8 cellular contexts compared by ENCODE assay signal in the genomic region with DNA sequence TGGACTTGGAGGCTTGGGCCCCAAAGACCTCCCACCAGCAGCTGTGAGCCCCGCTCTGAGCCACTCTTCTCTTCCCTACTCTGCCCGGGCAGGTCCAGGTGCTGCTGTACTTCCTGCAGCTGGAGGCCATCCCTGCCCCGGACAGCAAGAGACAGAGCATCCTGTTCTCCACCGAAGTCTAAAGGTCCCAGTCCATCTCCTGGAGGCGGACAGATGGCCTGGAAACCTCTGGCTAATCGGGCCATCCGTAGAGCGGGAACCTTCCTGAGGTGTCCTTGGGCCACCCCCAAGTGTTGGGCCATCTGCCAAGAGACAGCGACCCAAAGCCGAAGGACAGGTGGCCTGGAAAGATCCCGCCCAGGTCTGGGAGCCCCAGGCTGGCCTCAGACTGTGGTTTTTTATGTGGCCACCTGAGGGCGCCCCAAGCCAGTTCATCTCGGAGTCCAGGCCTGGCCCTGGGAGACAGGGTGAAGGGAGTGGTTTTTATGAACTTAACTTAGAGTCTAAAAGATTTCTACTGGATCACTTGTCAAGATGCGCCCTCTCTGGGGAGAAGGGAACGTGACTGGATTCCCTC.
DNase-seq lines count a peak whose midpoint lies in the region; ATAC-seq and TF ChIP-seq lines count a peak whose summit lies in the region.

No MANE protein-coding gene starts in this region.

- peak; percentile 63 for TF ChIP-seq CTCF in OCI-LY3 (IDR thresholded peaks at IDR 0.05; ENCODE audit: low read depth, low read length)

- H2BK12ac ChIP-seq in trophoblast cell (ENCODE audit: low read length) = no peak overlapping the region

- no peak overlapping the region for H3K27ac ChIP-seq in OCI-LY3 (ENCODE audit: low read length)
- H3K27ac ChIP-seq in trophoblast cell (ENCODE audit: low read depth, low read length) = no peak overlapping the region

- no peak overlapping the region for H3K23ac ChIP-seq in trophoblast cell (ENCODE audit: low read length)

- no peaks in the 10 kb centered on the region for H4K20me1 ChIP-seq in OCI-LY3 (ENCODE audit: insufficient read depth, low read length)

- H2AFZ ChIP-seq in OCI-LY3 (ENCODE audit: low read depth, low read length) (no peak overlapping the region), trophoblast cell (ENCODE audit: insufficient read depth, low read length, poor library complexity) (no peak overlapping the region)

- no peak overlapping the region for H2AK5ac ChIP-seq in trophoblast cell (ENCODE audit: low read length)

- H3K27me3 ChIP-seq in OCI-LY3 (ENCODE audit: low read depth, low read length) = no peaks in the 10 kb centered on the region
- no peaks in the 10 kb centered on the region for H3K27me3 ChIP-seq in trophoblast cell (ENCODE audit: insufficient read depth, low read length)

- ATAC-seq in HG02571 (IDR thresholded peaks at IDR 0.05; ENCODE audit: unreplicated experiment) = no peak
- ATAC-seq in GM21619 (IDR thresholded peaks at IDR 0.05; ENCODE audit: unreplicated experiment) = no peak

- H3K9me3 ChIP-seq in OCI-LY3 (ENCODE audit: insufficient read depth, low read length) (no peaks in the 10 kb centered on the region), trophoblast cell (ENCODE audit: insufficient read depth, low read depth, low read length) (no peaks in the 10 kb centered on the region)

- no CpG with 5 or more reads among the region's 15 CpGs for WGBS in trophoblast cell (ENCODE audit: extremely low coverage, insufficient coverage, insufficient read length)

- H3K18ac ChIP-seq in trophoblast cell (ENCODE audit: low read length) = no peak overlapping the region

- H3K14ac ChIP-seq in trophoblast cell (ENCODE audit: low read length) = no peak overlapping the region

- no peaks in the 10 kb centered on the region for H3K36me3 ChIP-seq in OCI-LY3 (replicated peaks; ENCODE audit: low read depth, low read length)
- peaks cover 31 to 41% of the 10 kb centered on the region in 2 experiments for H3K36me3 ChIP-seq in trophoblast cell (ENCODE audit: control insufficient read depth in 1 of 2, insufficient read depth in 2 of 2, low read length in 2 of 2)

- H3K4ac ChIP-seq in trophoblast cell (ENCODE audit: low read depth, low read length) = no peak overlapping the region

- H3K79me2 ChIP-seq in OCI-LY3 (ENCODE audit: low read length) (no peaks in the 10 kb centered on the region), trophoblast cell (ENCODE audit: control insufficient read depth, insufficient read depth, low read length, poor library complexity) (no peaks in the 10 kb centered on the region)

- H3K9ac ChIP-seq in OCI-LY3 (ENCODE audit: low read length) (no peak overlapping the region), trophoblast cell (ENCODE audit: low read length) (no peak overlapping the region)

- DNase-seq in AG20443 (ENCODE audit: low spot score) (peak; percentile 63), H4 (ENCODE audit: low spot score) (peak; percentile 53), activated T-helper 1 cell treated with Interleukin-2 at 50 U/mL for 16 hours (ENCODE audit: low read depth) (peak; percentile 25), fibroblast of the conjunctiva (ENCODE audit: low read depth) (peak; percentile 60), trophoblast cell (peak; percentile 63 to 75)

- H3K4me1 ChIP-seq in OCI-LY3 (ENCODE audit: low read length) (no peaks in the 10 kb centered on the region), trophoblast cell (ENCODE audit: control insufficient read depth in 1 of 2, insufficient read depth in 2 of 2, low read length in 2 of 2) (peaks cover 1 to 5% of the 10 kb centered on the region in 2 experiments)

- no peak overlapping the region for H2BK5ac ChIP-seq in trophoblast cell (ENCODE audit: low read depth, low read length, poor library complexity)

- no peak overlapping the region for H3K4me2 ChIP-seq in OCI-LY3 (ENCODE audit: low read length)
- H3K4me2 ChIP-seq in trophoblast cell (ENCODE audit: low read length) = no peak overlapping the region

- H4K12ac ChIP-seq in trophoblast cell (ENCODE audit: low read depth, low read length) = no peak overlapping the region

- no peak overlapping the region for H4K8ac ChIP-seq in trophoblast cell (ENCODE audit: low read depth, low read length)

- no peak overlapping the region for H2BK120ac ChIP-seq in trophoblast cell (ENCODE audit: insufficient read depth, low read length, poor library complexity)

- peaks cover 1% of the 10 kb centered on the region for H3K79me1 ChIP-seq in trophoblast cell (ENCODE audit: low read length)

- no peak overlapping the region for H3K4me3 ChIP-seq in OCI-LY3 (ENCODE audit: low read length)
- H3K4me3 ChIP-seq in trophoblast cell (ENCODE audit: low read depth, low read length) = no peak overlapping the region

- no peak overlapping the region for H4K91ac ChIP-seq in trophoblast cell (ENCODE audit: low read depth, low read length)
